In the genomic region with DNA sequence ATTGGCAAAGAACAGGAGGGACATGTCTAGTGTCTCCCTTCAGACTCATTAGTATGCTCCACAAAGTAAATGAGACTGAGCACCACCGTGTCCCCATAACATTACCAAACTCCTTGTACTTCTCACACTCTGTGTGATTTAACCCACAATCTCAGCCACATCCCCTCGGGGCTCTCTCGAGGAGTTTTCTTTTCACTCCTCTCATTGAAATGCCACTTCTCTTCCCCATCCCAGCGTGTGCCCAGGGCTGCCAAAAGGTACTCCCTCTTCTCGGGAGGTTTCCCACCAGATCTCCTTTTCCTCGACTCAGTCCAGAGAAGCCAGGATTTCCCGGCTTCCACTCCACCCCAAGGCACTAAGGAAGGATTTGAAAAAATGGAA, we compare ENCODE assay signal across 8 cellular contexts. TPM values are rescaled to one million over a fixed set of nuclear protein-coding genes. Genes with fewer than 3 reads are reported as not detected.
A peak's percentile ranks its signal among the peaks of the same experiment; 100 is the strongest.
DNase-seq lines count a peak whose midpoint lies in the region; FAIRE-seq and TF ChIP-seq lines count a peak whose summit lies in the region.

No MANE protein-coding gene starts in this region.

- H3K9me3 ChIP-seq in breast epithelium (no peaks in the 10 kb centered on the region), tibial artery (no peaks in the 10 kb centered on the region)

- TF ChIP-seq POLR2A in breast epithelium (IDR thresholded peaks at IDR 0.05) (no peak), lower leg skin (IDR thresholded peaks at IDR 0.05) (no peak)

- no peak for FAIRE-seq in RCC 7860 (lab: Jason Lieb, UNC)

- peak overlapping the region; percentile 80 to 93 (median 87) for H3K4me3 ChIP-seq in breast epithelium
- peak overlapping the region; percentile 66 for H3K4me3 ChIP-seq in lower leg skin (ENCODE audit: low read depth, poor library complexity, severe bottlenecking)
- peak overlapping the region; percentile 62 to 80 for H3K4me3 ChIP-seq in tibial artery

- H3K27ac ChIP-seq in breast epithelium: peak overlapping the region; percentile 87 to 95
- peak overlapping the region; percentile 88 to 92 for H3K27ac ChIP-seq in tibial artery

- DNase-seq in EL (peak; percentile 47), NAMALWA (ENCODE audit: low spot score) (peak; percentile 66), breast epithelium (ENCODE audit: low spot score in 2 of 2) (no peak), lower leg skin (ENCODE audit: low spot score in 2 of 2) (no peak), tibial artery (peak in 1 of 2 donors; percentile 23), RCC 7860 (ENCODE audit: low spot score) (no peak)
- no peak for DNase-seq in NK-92 treated with Interleukin-12 subunit alpha and Interleukin-12 subunit beta, amount 100 ng/mL, for 24 hours (lab: John Stamatoyannopoulos, UW)
- DNase-seq in central memory CD4-positive, alpha-beta T cell: no peak

- TF ChIP-seq CTCF in breast epithelium (IDR thresholded peaks at IDR 0.05): no peak
- no peak for TF ChIP-seq CTCF in lower leg skin (IDR thresholded peaks at IDR 0.05)
- TF ChIP-seq CTCF in tibial artery (IDR thresholded peaks at IDR 0.05): no peak

- no peaks in the 10 kb centered on the region for H3K4me1 ChIP-seq in breast epithelium
- peaks cover 0 to 30% (median 15%) of the 10 kb centered on the region in 4 donors for H3K4me1 ChIP-seq in tibial artery

- H3K36me3 ChIP-seq in breast epithelium (no peaks in the 10 kb centered on the region), tibial artery (peaks cover 0 to 3% (median 0%) of the 10 kb centered on the region in 3 donors)

- intact Hi-C loops in breast epithelium (cut with DNase I; ENCODE audit: low total_unique reads) (loop anchor here (5.0 to 10.0 kb wide), 2 partner anchors 95 to 403 kb away; no protein-coding TSS in a partner anchor), lower leg skin (cut with DNase I; ENCODE audit: low total_unique reads) (no loop called here), tibial artery (cut with DNase I; ENCODE audit: low total_unique reads) (no loop called here)

- WGBS in lower leg skin, 2 donors: 0 to 4% methylated on average over 7 of the region's 7 CpGs

- H3K27me3 ChIP-seq in breast epithelium (no peaks in the 10 kb centered on the region), tibial artery (no peaks in the 10 kb centered on the region)

RNA-seq across cellular contexts. Expression of a gene that starts 1.1 kb away (rescaled TPM):
- total RNA-seq in breast epithelium: 10 to 100 TPM; 63.4 to 97.3 (median 85.5) TPM
- 10 to 100 TPM; 40.9 to 56.5 (median 51.1) TPM for total RNA-seq in lower leg skin

Comparison
In these comparisons a context has a peak if more than half of its experiments do, and no peak if none do; other contexts are left out.
1. DNase-seq: peak in EL (single experiment) and NAMALWA (single experiment); none in breast epithelium (0 of 2), lower leg skin (0 of 2), NK-92 treated with Interleukin-12 subunit alpha and Interleukin-12 subunit beta, amount 100 ng/mL, for 24 hours (single experiment), RCC 7860 (single experiment) and central memory CD4-positive, alpha-beta T cell (single experiment).
2. Peak in every context shown above with its lines, with median percentiles within 50 percentile points of each other: H3K4me3 ChIP-seq.